ENCODE assay signal across 10 cellular contexts in the genomic region with DNA sequence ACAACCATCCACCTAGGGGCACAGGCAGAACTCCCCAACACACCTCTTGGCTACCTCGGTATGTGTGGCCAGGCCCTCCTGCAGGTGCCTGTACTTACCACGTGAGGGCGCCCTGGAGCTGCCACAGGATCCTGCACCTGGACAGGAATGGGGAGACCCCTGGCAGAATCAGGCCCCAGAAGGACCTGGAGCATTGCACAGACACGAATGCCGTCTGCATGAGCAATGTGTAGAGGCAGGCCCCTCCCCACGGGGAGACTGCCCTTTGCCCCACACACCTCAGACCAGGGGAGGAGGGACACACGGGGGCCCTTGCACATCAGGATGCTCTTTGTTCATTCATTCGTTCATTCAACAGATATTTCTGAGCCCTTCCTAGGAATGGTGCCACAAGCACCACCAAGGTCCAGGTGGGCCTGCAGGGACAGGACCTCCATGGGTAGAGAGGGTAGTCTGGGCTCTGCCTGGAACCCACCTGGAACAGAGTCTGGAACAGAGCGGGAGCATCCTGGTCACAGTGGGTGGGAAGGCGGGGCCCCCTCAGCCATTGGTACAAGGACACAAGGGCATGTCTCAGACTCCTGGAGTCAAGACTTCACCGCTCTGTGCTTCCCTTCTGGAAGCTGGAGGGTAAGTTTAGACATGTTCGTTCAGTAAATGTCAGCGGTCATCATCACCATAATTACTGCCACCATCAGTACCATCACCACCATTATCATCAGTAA. TPM values are rescaled to one million over a fixed set of nuclear protein-coding genes. Genes with fewer than 3 reads are reported as not detected.
A peak's percentile ranks its signal among the peaks of the same experiment; 100 is the strongest.
DNase-seq lines count a peak whose midpoint lies in the region; ATAC-seq, FAIRE-seq and TF ChIP-seq lines count a peak whose summit lies in the region.
"Had no signal": no experiment of that assay in that cellular context is flagged by ENCODE, and none has a peak within 500 bp of the region (broad histone marks: within the 10 kb centered on the region; RNA-seq: fewer than 3 reads in every experiment).

No MANE protein-coding gene starts in this region.

- no peak overlapping the region for H3K27ac Mint-ChIP-seq in activated CD8-positive, alpha-beta T cell treated with anti-CD3 and anti-CD28 coated beads, Interleukin-2, amount 10 ng/mL, durations not matched to agents 7 days and 5 days

- intact Hi-C loops in pancreas (cut with DNase I): no loop called here

- DNase-seq in NCI-H2029 (lab: John Stamatoyannopoulos, UW) (peak; percentile 31), NCI-H2029 treated with DMSO at 0.1 percent for 48 hours (lab: John Stamatoyannopoulos, UW) (no peak), NCI-H128 (lab: John Stamatoyannopoulos, UW; ENCODE audit: unreplicated experiment) (peak; percentile 7), pancreas (peak in 4 of 6 donors; percentile 40 to 82 (median 66)), NCI-H1092 treated with DMSO at 0.1 percent for 48 hours (lab: John Stamatoyannopoulos, UW) (no peak)
- DNase-seq in activated CD8-positive, alpha-beta T cell treated with anti-CD3 and anti-CD28 coated beads, Interleukin-2, amount 10 ng/mL, durations not matched to agents 7 days and 5 days: peak; percentile 63

- CTCF ChIA-PET in activated CD8-positive, alpha-beta T cell treated with anti-CD3 and anti-CD28 coated beads, Interleukin-2, amount 10 ng/mL, durations not matched to agents 7 days and 5 days (lab: Charles Lee): interaction anchor here (2.0 kb wide), 1 partner anchor 16 kb away, joined by 5 read pairs; no protein-coding TSS in a partner anchor

- TF ChIP-seq CTCF in pancreas (IDR thresholded peaks at IDR 0.05): peak; percentile 57 to 82 (median 75)

- no peaks in the 10 kb centered on the region for H3K36me3 ChIP-seq in pancreas

- 38 to 45% methylated on average over 13 of the region's 13 CpGs for WGBS in pancreas, 2 donors

- H3K4me3 Mint-ChIP-seq in activated CD8-positive, alpha-beta T cell treated with anti-CD3 and anti-CD28 coated beads, Interleukin-2, amount 10 ng/mL, durations not matched to agents 7 days and 5 days: no peak overlapping the region

- no peak overlapping the region for H3K27ac ChIP-seq in pancreas

- H3K27me3 Mint-ChIP-seq in activated CD8-positive, alpha-beta T cell treated with anti-CD3 and anti-CD28 coated beads, Interleukin-2, amount 10 ng/mL, durations not matched to agents 7 days and 5 days (ENCODE audit: low read depth): peaks cover 12% of the 10 kb centered on the region

- no peak for FAIRE-seq in pancreas (lab: Jason Lieb, UNC)
- FAIRE-seq: G401.6 had no signal

- no peaks in the 10 kb centered on the region for H3K36me3 Mint-ChIP-seq in activated CD8-positive, alpha-beta T cell treated with anti-CD3 and anti-CD28 coated beads, Interleukin-2, amount 10 ng/mL, durations not matched to agents 7 days and 5 days (ENCODE audit: low read depth)

- H3K27me3 ChIP-seq in pancreas: peaks cover 0 to 12% (median 2%) of the 10 kb centered on the region in 4 donors

- no peaks in the 10 kb centered on the region for H3K9me3 ChIP-seq in pancreas

- POLR2A ChIA-PET in activated CD8-positive, alpha-beta T cell treated with anti-CD3 and anti-CD28 coated beads, Interleukin-2, amount 10 ng/mL, durations not matched to agents 7 days and 5 days (lab: Charles Lee): no interaction called here

- H3K4me3 ChIP-seq in pancreas: no peak overlapping the region

- peaks cover 0 to 4% (median 0%) of the 10 kb centered on the region in 3 donors for H3K4me1 ChIP-seq in pancreas

- H3K4me1 Mint-ChIP-seq in activated CD8-positive, alpha-beta T cell treated with anti-CD3 and anti-CD28 coated beads, Interleukin-2, amount 10 ng/mL, durations not matched to agents 7 days and 5 days (ENCODE audit: low read depth): peaks cover 4% of the 10 kb centered on the region

- ATAC-seq in activated CD8-positive, alpha-beta T cell treated with anti-CD3 and anti-CD28 coated beads, Interleukin-2, amount 10 ng/mL, durations not matched to agents 7 days and 5 days: peak; percentile 53
- peak; percentile 54 for ATAC-seq in esophagus mucosa
- peak; percentile 48 to 82 (median 74) for ATAC-seq in pancreas
- no peak for ATAC-seq in HG03342 (IDR thresholded peaks at IDR 0.05; ENCODE audit: unreplicated experiment)

- H3K9me3 Mint-ChIP-seq in activated CD8-positive, alpha-beta T cell treated with anti-CD3 and anti-CD28 coated beads, Interleukin-2, amount 10 ng/mL, durations not matched to agents 7 days and 5 days (ENCODE audit: insufficient read depth): no peaks in the 10 kb centered on the region

RNA-seq across cellular contexts. Expression of gene YTHDF1, which starts 32.3 kb away (rescaled TPM):
- 10 to 100 TPM; 36.2 to 38.7 TPM for total RNA-seq in activated CD8-positive, alpha-beta T cell treated with anti-CD3 and anti-CD28 coated beads, Interleukin-2, amount 10 ng/mL, durations not matched to agents 7 days and 5 days
- total RNA-seq in esophagus mucosa (22.5 TPM), pancreas (10 to 100 TPM; 11.1 to 22.1 (median 15.2) TPM)
- polyA plus RNA-seq in pancreas: 10 to 100 TPM; 15.4 to 24.0 TPM

RNA-seq across cellular contexts. Expression of gene BIRC7, which starts 52.1 kb away (rescaled TPM):
- total RNA-seq in activated CD8-positive, alpha-beta T cell treated with anti-CD3 and anti-CD28 coated beads, Interleukin-2, amount 10 ng/mL, durations not matched to agents 7 days and 5 days: under 1 TPM; 0.37 to 0.74 TPM
- total RNA-seq in esophagus mucosa: not detected
- not detected for total RNA-seq in pancreas
- under 1 TPM in 1 of 2 donors, not detected in 1; 0.09 TPM for polyA plus RNA-seq in pancreas
- polyA plus RNA-seq: adipose tissue had no signal

Comparison
In these comparisons a context has a peak if more than half of its experiments do, and no peak if none do; other contexts are left out.
1. DNase-seq: peak in NCI-H2029 (single experiment), NCI-H128 (single experiment), activated CD8-positive, alpha-beta T cell treated with anti-CD3 and anti-CD28 coated beads, Interleukin-2, amount 10 ng/mL, durations not matched to agents 7 days and 5 days (single experiment) and pancreas (4 of 6); none in NCI-H2029 treated with DMSO at 0.1 percent for 48 hours (single experiment) and NCI-H1092 treated with DMSO at 0.1 percent for 48 hours (single experiment).